Comparison of ENCODE assay signal across 1 cellular context in the genomic region with DNA sequence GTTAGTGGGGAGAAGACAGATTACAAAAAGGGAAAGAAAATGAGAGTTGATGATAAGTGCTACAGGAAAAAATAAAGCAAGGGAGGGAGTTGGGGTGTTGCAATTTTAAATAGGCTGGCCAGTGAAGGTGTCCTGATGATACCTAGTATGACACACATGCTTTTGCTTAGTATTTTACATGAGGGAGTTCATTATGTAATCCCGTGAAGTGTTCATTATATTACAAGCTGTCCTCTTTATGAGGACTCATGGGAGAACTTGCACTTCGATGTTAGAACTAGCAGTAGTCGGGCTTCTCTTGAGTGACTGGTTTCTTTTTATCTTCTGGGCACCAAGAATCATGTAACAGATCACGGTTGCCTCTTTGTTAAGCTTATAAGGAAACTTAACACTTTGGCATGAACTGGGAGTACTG.
A peak's percentile ranks its signal among the peaks of the same experiment; 100 is the strongest.
TF ChIP-seq lines count a peak whose summit lies in the region.

No MANE protein-coding gene starts in this region.

TF ChIP-seq in K562, 482 proteins besides CTCF, POLR2A, EP300 and RAD21 (continued from another document and continues in another):
- TF ChIP-seq, protein P1, sequence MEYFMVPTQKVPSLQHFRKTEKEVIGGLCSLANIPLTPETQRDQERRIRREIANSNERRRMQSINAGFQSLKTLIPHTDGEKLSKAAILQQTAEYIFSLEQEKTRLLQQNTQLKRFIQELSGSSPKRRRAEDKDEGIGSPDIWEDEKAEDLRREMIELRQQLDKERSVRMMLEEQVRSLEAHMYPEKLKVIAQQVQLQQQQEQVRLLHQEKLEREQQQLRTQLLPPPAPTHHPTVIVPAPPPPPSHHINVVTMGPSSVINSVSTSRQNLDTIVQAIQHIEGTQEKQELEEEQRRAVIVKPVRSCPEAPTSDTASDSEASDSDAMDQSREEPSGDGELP (CRISPR knock-in tag; IDR thresholded peaks at IDR 0.05; ENCODE audit: borderline replicate concordance): no peak
- TF ChIP-seq CBX1 (IDR thresholded peaks at IDR 0.05; ENCODE audit: low read depth) (no peak), CXXC5 (CRISPR knock-in tag; IDR thresholded peaks at IDR 0.05) (0 out of 2 replicates have a peak, but pooled peaks have one; percentile 21), CBX8 (IDR thresholded peaks at IDR 0.05; ENCODE audit: borderline replicate concordance, extremely low read depth, low read depth, low read length, poor library complexity, severe bottlenecking) (no peak), ZNF12 (CRISPR knock-in tag; IDR thresholded peaks at IDR 0.05) (no peak), FOXJ3 (CRISPR knock-in tag; IDR thresholded peaks at IDR 0.05) (no peak), RBFOX2 (IDR thresholded peaks at IDR 0.05; ENCODE audit: low read depth, low read length) (0 out of 2 replicates have a peak, but pooled peaks have one; percentile 16), BRD4 (IDR thresholded peaks at IDR 0.05) (no peak), SMARCB1 (IDR thresholded peaks at IDR 0.05; ENCODE audit: insufficient read length, low read depth) (no peak), ZNF3 (CRISPR knock-in tag; IDR thresholded peaks at IDR 0.05) (no peak), HDAC1 (IDR thresholded peaks at IDR 0.05) (no peak), ZC3H8 (IDR thresholded peaks at IDR 0.05) (no peak), THRB (CRISPR knock-in tag; conservative IDR thresholded peaks at IDR 0.05) (no peak), SIRT6 (IDR thresholded peaks at IDR 0.05; ENCODE audit: low read depth, low read length) (no peak), MBD2 (IDR thresholded peaks at IDR 0.05; ENCODE audit: borderline replicate concordance, low read depth) (no peak), CUX1 (CRISPR knock-in tag; IDR thresholded peaks at IDR 0.05) (no peak), MGA (IDR thresholded peaks at IDR 0.05) (peak; percentile 70; the same call in 1 of the 2 replicates), KDM2B (CRISPR knock-in tag; IDR thresholded peaks at IDR 0.05) (no peak), ZSCAN32 (CRISPR knock-in tag; IDR thresholded peaks at IDR 0.05) (no peak), DACH1 (IDR thresholded peaks at IDR 0.05; ENCODE audit: partially characterized antibody) (no peak), KLF6 (CRISPR knock-in tag; IDR thresholded peaks at IDR 0.05; ENCODE audit: borderline replicate concordance) (no peak), SRSF1 (IDR thresholded peaks at IDR 0.05; ENCODE audit: low read depth, low read length) (no peak), SMARCC2 (IDR thresholded peaks at IDR 0.05; ENCODE audit: low read depth) (no peak), ZNF57 (CRISPR knock-in tag; IDR thresholded peaks at IDR 0.05) (no peak), ZNF707 (CRISPR knock-in tag; conservative IDR thresholded peaks at IDR 0.05) (no peak), NBN (IDR thresholded peaks at IDR 0.05; ENCODE audit: low read depth) (no peak; the same call in 1 of the 2 replicates)
- TF ChIP-seq, protein P2, sequence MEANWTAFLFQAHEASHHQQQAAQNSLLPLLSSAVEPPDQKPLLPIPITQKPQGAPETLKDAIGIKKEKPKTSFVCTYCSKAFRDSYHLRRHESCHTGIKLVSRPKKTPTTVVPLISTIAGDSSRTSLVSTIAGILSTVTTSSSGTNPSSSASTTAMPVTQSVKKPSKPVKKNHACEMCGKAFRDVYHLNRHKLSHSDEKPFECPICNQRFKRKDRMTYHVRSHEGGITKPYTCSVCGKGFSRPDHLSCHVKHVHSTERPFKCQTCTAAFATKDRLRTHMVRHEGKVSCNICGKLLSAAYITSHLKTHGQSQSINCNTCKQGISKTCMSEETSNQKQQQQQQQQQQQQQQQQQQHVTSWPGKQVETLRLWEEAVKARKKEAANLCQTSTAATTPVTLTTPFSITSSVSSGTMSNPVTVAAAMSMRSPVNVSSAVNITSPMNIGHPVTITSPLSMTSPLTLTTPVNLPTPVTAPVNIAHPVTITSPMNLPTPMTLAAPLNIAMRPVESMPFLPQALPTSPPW (CRISPR knock-in tag; IDR thresholded peaks at IDR 0.05): no peak
- TF ChIP-seq, protein P3, sequence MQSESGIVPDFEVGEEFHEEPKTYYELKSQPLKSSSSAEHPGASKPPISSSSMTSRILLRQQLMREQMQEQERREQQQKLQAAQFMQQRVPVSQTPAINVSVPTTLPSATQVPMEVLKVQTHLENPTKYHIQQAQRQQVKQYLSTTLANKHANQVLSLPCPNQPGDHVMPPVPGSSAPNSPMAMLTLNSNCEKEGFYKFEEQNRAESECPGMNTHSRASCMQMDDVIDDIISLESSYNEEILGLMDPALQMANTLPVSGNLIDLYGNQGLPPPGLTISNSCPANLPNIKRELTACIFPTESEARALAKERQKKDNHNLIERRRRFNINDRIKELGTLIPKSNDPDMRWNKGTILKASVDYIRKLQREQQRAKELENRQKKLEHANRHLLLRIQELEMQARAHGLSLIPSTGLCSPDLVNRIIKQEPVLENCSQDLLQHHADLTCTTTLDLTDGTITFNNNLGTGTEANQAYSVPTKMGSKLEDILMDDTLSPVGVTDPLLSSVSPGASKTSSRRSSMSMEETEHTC (IDR thresholded peaks at IDR 0.05): no peak
- TF ChIP-seq, protein P4, sequence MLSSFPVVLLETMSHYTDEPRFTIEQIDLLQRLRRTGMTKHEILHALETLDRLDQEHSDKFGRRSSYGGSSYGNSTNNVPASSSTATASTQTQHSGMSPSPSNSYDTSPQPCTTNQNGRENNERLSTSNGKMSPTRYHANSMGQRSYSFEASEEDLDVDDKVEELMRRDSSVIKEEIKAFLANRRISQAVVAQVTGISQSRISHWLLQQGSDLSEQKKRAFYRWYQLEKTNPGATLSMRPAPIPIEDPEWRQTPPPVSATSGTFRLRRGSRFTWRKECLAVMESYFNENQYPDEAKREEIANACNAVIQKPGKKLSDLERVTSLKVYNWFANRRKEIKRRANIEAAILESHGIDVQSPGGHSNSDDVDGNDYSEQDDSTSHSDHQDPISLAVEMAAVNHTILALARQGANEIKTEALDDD (IDR thresholded peaks at IDR 0.05): peak; percentile 84
